Comparison of ENCODE assay signal across 20 cellular contexts in the genomic region with DNA sequence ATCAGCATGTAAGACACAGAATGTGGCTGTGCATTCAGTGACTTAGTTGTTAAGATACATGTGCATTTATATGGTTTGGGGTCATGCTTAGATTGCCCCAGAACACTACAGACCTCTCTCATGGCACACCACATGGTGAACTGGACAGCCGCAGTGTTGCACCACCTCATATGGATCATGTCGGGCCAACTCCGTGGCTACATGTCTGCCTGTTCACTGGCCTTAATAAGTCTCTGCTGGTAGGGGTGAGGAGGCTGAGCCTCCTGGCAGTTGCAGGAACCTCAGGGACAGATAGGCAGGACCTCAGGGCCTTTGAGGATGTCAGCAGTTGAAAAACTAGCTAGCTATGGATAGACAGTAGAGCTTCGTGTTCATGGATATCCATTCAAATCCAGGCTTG.
DNase-seq lines count a peak whose midpoint lies in the region; ATAC-seq and TF ChIP-seq lines count a peak whose summit lies in the region.
"Had no signal": no experiment of that assay in that cellular context is flagged by ENCODE, and none has a peak within 500 bp of the region (broad histone marks: within the 10 kb centered on the region; RNA-seq: fewer than 3 reads in every experiment).

No MANE protein-coding gene starts in this region.

- intact Hi-C loops in Right ventricle myocardium inferior (cut with DNase I) = no loop called here
- intact Hi-C loops in mucosa of descending colon (cut with DNase I, micrococcal nuclease) = no loop called here

- H3K4me3 ChIP-seq in right atrium auricular region = no peak overlapping the region
- H3K4me3 ChIP-seq in mucosa of descending colon = no peak overlapping the region
- H3K4me3 ChIP-seq: BLaER1, GM23338, HAP-1 had no signal

- H3K27ac ChIP-seq in right atrium auricular region = no peak overlapping the region
- H3K27ac ChIP-seq: 22Rv1, BLaER1, C4-2B had no signal

- no peaks in the 10 kb centered on the region for H3K4me1 ChIP-seq in right atrium auricular region
- H3K4me1 ChIP-seq in mucosa of descending colon (ENCODE audit: low read depth) = peaks cover 3% of the 10 kb centered on the region
- H3K4me1 ChIP-seq: HAP-1 had no signal

- peak; percentile 11 for DNase-seq in activated CD8-positive, alpha-beta memory T cell treated with anti-CD3 and anti-CD28 coated beads for 24 hours
- no peak for DNase-seq in activated CD8-positive, alpha-beta memory T cell treated with anti-CD3 and anti-CD28 coated beads, Interleukin-2, amount 10 ng/mL, durations not matched to agents 7 days and 5 days
- peak; percentile 51 for DNase-seq in right atrium auricular region (ENCODE audit: low spot score)
- DNase-seq in Right ventricle myocardium inferior (ENCODE audit: missing footprints) = no peak
- DNase-seq in islet precursor cell = peak; percentile 17
- no peak for DNase-seq in mucosa of descending colon
- no peak for DNase-seq in NCI-H345 treated with DMSO at 0.1 percent for 48 hours (lab: John Stamatoyannopoulos, UW; ENCODE audit: unreplicated experiment)
- DNase-seq: Caco-2; CD4-positive, CD25-positive, alpha-beta regulatory T cell; DMS153; DND-41; HFFc6 had no signal

- H3K4me1 Mint-ChIP-seq in activated CD8-positive, alpha-beta memory T cell treated with anti-CD3 and anti-CD28 coated beads, Interleukin-2, amount 10 ng/mL, durations not matched to agents 7 days and 5 days = peaks cover 32% of the 10 kb centered on the region
- H3K4me1 Mint-ChIP-seq: GM23338 had no signal

- H3K27me3 ChIP-seq in right atrium auricular region = no peaks in the 10 kb centered on the region
- H3K27me3 ChIP-seq: BLaER1 had no signal

- H3K36me3 ChIP-seq in right atrium auricular region (no peaks in the 10 kb centered on the region), mucosa of descending colon (ENCODE audit: low read depth) (no peaks in the 10 kb centered on the region)
- H3K36me3 ChIP-seq: BLaER1, HAP-1 had no signal

- H3K9me3 ChIP-seq in right atrium auricular region (no peaks in the 10 kb centered on the region), mucosa of descending colon (no peaks in the 10 kb centered on the region)
- H3K9me3 ChIP-seq: BLaER1, Caco-2, HAP-1 had no signal

- no peak for TF ChIP-seq CTCF in right atrium auricular region (IDR thresholded peaks at IDR 0.05)
- TF ChIP-seq CTCF in mucosa of descending colon (IDR thresholded peaks at IDR 0.05) = no peak

- no peak overlapping the region for H3K27ac Mint-ChIP-seq in activated CD8-positive, alpha-beta memory T cell treated with anti-CD3 and anti-CD28 coated beads, Interleukin-2, amount 10 ng/mL, durations not matched to agents 7 days and 5 days
- H3K27ac Mint-ChIP-seq: B cell; CD8-positive, alpha-beta T cell; GM23338; HFFc6 had no signal

- CTCF ChIA-PET in activated CD8-positive, alpha-beta memory T cell treated with anti-CD3 and anti-CD28 coated beads, Interleukin-2, amount 10 ng/mL, durations not matched to agents 7 days and 5 days (lab: Charles Lee) = no interaction called here

- no peak for ATAC-seq in activated CD8-positive, alpha-beta memory T cell treated with anti-CD3 and anti-CD28 coated beads, Interleukin-2, amount 10 ng/mL, durations not matched to agents 7 days and 5 days
- ATAC-seq in Right ventricle myocardium inferior (no peak), mucosa of descending colon (no peak), GM21717 (IDR thresholded peaks at IDR 0.05; ENCODE audit: unreplicated experiment) (no peak)
- ATAC-seq: CD8-positive, alpha-beta T cell; GM23338 had no signal

- no peak overlapping the region for H3K4me3 Mint-ChIP-seq in activated CD8-positive, alpha-beta memory T cell treated with anti-CD3 and anti-CD28 coated beads, Interleukin-2, amount 10 ng/mL, durations not matched to agents 7 days and 5 days
- H3K4me3 Mint-ChIP-seq: B cell; CD4-positive, CD25-positive, alpha-beta regulatory T cell; CD8-positive, alpha-beta T cell; GM23338; HFFc6 had no signal

- H3K9me3 Mint-ChIP-seq in activated CD8-positive, alpha-beta memory T cell treated with anti-CD3 and anti-CD28 coated beads, Interleukin-2, amount 10 ng/mL, durations not matched to agents 7 days and 5 days (ENCODE audit: low read depth) = peaks cover 2% of the 10 kb centered on the region
- H3K9me3 Mint-ChIP-seq: CD8-positive, alpha-beta T cell had no signal

- H3K36me3 Mint-ChIP-seq in activated CD8-positive, alpha-beta memory T cell treated with anti-CD3 and anti-CD28 coated beads, Interleukin-2, amount 10 ng/mL, durations not matched to agents 7 days and 5 days = peaks cover 2% of the 10 kb centered on the region
- H3K36me3 Mint-ChIP-seq: CD4-positive, CD25-positive, alpha-beta regulatory T cell; CD8-positive, alpha-beta T cell had no signal

- H3K27me3 Mint-ChIP-seq in activated CD8-positive, alpha-beta memory T cell treated with anti-CD3 and anti-CD28 coated beads, Interleukin-2, amount 10 ng/mL, durations not matched to agents 7 days and 5 days = peaks cover 23% of the 10 kb centered on the region
- H3K27me3 Mint-ChIP-seq: B cell; CD4-positive, CD25-positive, alpha-beta regulatory T cell had no signal

Comparison
In these comparisons a context has a peak if more than half of its experiments do, and no peak if none do; other contexts are left out.
1. DNase-seq: peak in activated CD8-positive, alpha-beta memory T cell treated with anti-CD3 and anti-CD28 coated beads for 24 hours (single experiment), right atrium auricular region (single experiment) and islet precursor cell (single experiment); none in activated CD8-positive, alpha-beta memory T cell treated with anti-CD3 and anti-CD28 coated beads, Interleukin-2, amount 10 ng/mL, durations not matched to agents 7 days and 5 days (single experiment), Right ventricle myocardium inferior (single experiment), mucosa of descending colon (0 of 3) and NCI-H345 treated with DMSO at 0.1 percent for 48 hours (single experiment).